In the genomic region with DNA sequence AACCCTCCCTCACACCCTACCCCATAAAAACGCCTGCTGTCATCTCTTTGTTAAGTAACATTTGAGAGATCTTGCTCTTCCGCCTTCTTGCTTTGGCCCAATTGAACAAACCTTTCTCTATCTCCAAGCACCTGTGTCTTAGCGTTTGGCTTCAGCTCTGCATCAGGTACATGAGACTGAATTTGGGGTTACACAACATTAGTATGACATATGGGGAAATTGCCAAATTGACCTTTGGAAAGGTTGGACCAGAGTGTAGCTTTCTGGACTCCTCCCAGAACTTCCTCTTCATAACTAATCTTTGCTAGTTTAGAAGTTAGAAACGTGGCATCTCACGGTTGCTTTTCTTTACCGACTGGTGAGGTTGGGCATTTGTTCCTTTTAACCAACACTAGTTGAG, we compare ENCODE assay signal across 19 cellular contexts. TPM values are rescaled to one million over a fixed set of nuclear protein-coding genes. Genes with fewer than 3 reads are reported as not detected.
DNase-seq lines count a peak whose midpoint lies in the region; ATAC-seq and TF ChIP-seq lines count a peak whose summit lies in the region.
"Had no signal": no experiment of that assay in that cellular context is flagged by ENCODE, and none has a peak within 500 bp of the region (broad histone marks: within the 10 kb centered on the region; RNA-seq: fewer than 3 reads in every experiment).

No MANE protein-coding gene starts in this region.

- no peaks in the 10 kb centered on the region for H3K27me3 ChIP-seq in CD4-positive, CD25-positive, alpha-beta regulatory T cell (ENCODE audit: control insufficient read depth, insufficient read depth, low read length)
- H3K27me3 ChIP-seq in HL-60 (ENCODE audit: insufficient read depth, poor library complexity, severe bottlenecking): no peaks in the 10 kb centered on the region
- H3K27me3 ChIP-seq in neutrophil: no peaks in the 10 kb centered on the region
- H3K27me3 ChIP-seq: MG63, SJSA1 had no signal

- no peak overlapping the region for H3K4me3 ChIP-seq in CD4-positive, CD25-positive, alpha-beta regulatory T cell (ENCODE audit: low read depth, low read length)
- H3K4me3 ChIP-seq in HL-60 (replicated peaks; ENCODE audit: insufficient read depth, low read length): no peak overlapping the region
- peak overlapping the region; percentile 45 to 58 for H3K4me3 ChIP-seq in neutrophil (ENCODE audit: low read depth in 1 of 2, low read length in 1 of 2)
- H3K4me3 ChIP-seq: MG63, SJSA1 had no signal

- H3K4me3 Mint-ChIP-seq in CD4-positive, CD25-positive, alpha-beta regulatory T cell: peak overlapping the region; percentile 50 to 89 (median 80)
- H3K4me3 Mint-ChIP-seq in activated B cell treated with CpG ODN at 0.5 μM for 24 hours: peak overlapping the region; percentile 21
- H3K4me3 Mint-ChIP-seq: HFFc6 had no signal

- H3K27me3 Mint-ChIP-seq in CD4-positive, CD25-positive, alpha-beta regulatory T cell: no peaks in the 10 kb centered on the region
- H3K27me3 Mint-ChIP-seq in activated B cell treated with CpG ODN at 0.5 μM for 24 hours: no peaks in the 10 kb centered on the region

- POLR2A ChIA-PET in activated B cell treated with CpG ODN at 0.5 μM for 24 hours (lab: Charles Lee): interaction anchor here (2.2 kb wide), 1 partner anchor 12 kb away, joined by 8 read pairs; a partner anchor contains a TSS

- ATAC-seq in CD4-positive, CD25-positive, alpha-beta regulatory T cell (ENCODE audit: low read depth in 2 of 2): no peak
- ATAC-seq in activated B cell treated with CpG ODN at 0.5 μM for 24 hours (ENCODE audit: low read depth) (no peak), GM18502 (IDR thresholded peaks at IDR 0.05; ENCODE audit: poor library complexity, unreplicated experiment) (no peak)
- ATAC-seq: PC-3 had no signal

- H3K27ac Mint-ChIP-seq in CD4-positive, CD25-positive, alpha-beta regulatory T cell: peak overlapping the region in 1 of 3 donors; percentile 65
- no peak overlapping the region for H3K27ac Mint-ChIP-seq in activated B cell treated with CpG ODN at 0.5 μM for 24 hours
- H3K27ac Mint-ChIP-seq: HFFc6 had no signal

- TF ChIP-seq CTCF in HL-60 (IDR thresholded peaks at IDR 0.05; ENCODE audit: insufficient read depth, low read length) (no peak), activated B cell treated with CpG ODN at 0.5 μM for 24 hours (IDR thresholded peaks at IDR 0.05) (no peak), neutrophil (IDR thresholded peaks at IDR 0.05) (peak; percentile 7)

- H3K4me1 Mint-ChIP-seq in CD4-positive, CD25-positive, alpha-beta regulatory T cell: peaks cover 4 to 25% (median 16%) of the 10 kb centered on the region in 4 donors
- peaks cover 22% of the 10 kb centered on the region for H3K4me1 Mint-ChIP-seq in activated B cell treated with CpG ODN at 0.5 μM for 24 hours

- H3K9me3 ChIP-seq in CD4-positive, CD25-positive, alpha-beta regulatory T cell (ENCODE audit: control insufficient read depth in 2 of 2, low read length in 2 of 2): no peaks in the 10 kb centered on the region
- H3K9me3 ChIP-seq in neutrophil: no peaks in the 10 kb centered on the region
- H3K9me3 ChIP-seq: MG63, SJSA1 had no signal

- peaks cover 19% of the 10 kb centered on the region for H3K4me1 ChIP-seq in CD4-positive, CD25-positive, alpha-beta regulatory T cell (ENCODE audit: control insufficient read depth, insufficient read depth, low read length, poor library complexity, severe bottlenecking)
- H3K4me1 ChIP-seq in neutrophil (ENCODE audit: control insufficient read depth in 1 of 2, insufficient read depth in 1 of 2, low read depth in 1 of 2, low read length in 1 of 2): peaks cover 79 to 97% of the 10 kb centered on the region in 2 experiments

- H3K36me3 ChIP-seq in CD4-positive, CD25-positive, alpha-beta regulatory T cell (ENCODE audit: control insufficient read depth, insufficient read depth, low read length): peaks cover 5% of the 10 kb centered on the region
- peaks cover 5% of the 10 kb centered on the region for H3K36me3 ChIP-seq in neutrophil

- no peak for DNase-seq in CD4-positive, CD25-positive, alpha-beta regulatory T cell
- peak; percentile 79 to 81 for DNase-seq in HL-60 (ENCODE audit: low read depth in 1 of 2, low spot score in 1 of 2)
- no peak for DNase-seq in activated B cell treated with CpG ODN at 0.5 μM for 24 hours
- no peak for DNase-seq in SK-N-DZ (ENCODE audit: low spot score)
- no peak for DNase-seq in NCI-H2171 treated with DMSO at 0.1 percent for 48 hours (lab: John Stamatoyannopoulos, UW)
- DNase-seq: ACHN, DMS 273 treated with DMSO at 0.1 percent for 48 hours, HFFc6, Karpas-422, MG63, NCI-H1417, NCI-H187 treated with DMSO at 0.1 percent for 48 hours, NCI-H446, NCI-H748 treated with DMSO at 0.1 percent for 48 hours, PC-3 had no signal

- CTCF ChIA-PET in activated B cell treated with CpG ODN at 0.5 μM for 24 hours (lab: Charles Lee): no interaction called here

- intact Hi-C loops in activated B cell treated with CpG ODN at 0.5 μM for 24 hours (cut with micrococcal nuclease): loop anchor here (10.0 kb wide), 2 partner anchors 194 to 304 kb away; a partner anchor contains a TSS

- no peaks in the 10 kb centered on the region for H3K9me3 Mint-ChIP-seq in CD4-positive, CD25-positive, alpha-beta regulatory T cell
- no peaks in the 10 kb centered on the region for H3K9me3 Mint-ChIP-seq in activated B cell treated with CpG ODN at 0.5 μM for 24 hours
- H3K9me3 Mint-ChIP-seq: HFFc6 had no signal

- H3K36me3 Mint-ChIP-seq in CD4-positive, CD25-positive, alpha-beta regulatory T cell: peaks cover 12% of the 10 kb centered on the region
- H3K36me3 Mint-ChIP-seq in activated B cell treated with CpG ODN at 0.5 μM for 24 hours (ENCODE audit: low read depth): peaks cover 11% of the 10 kb centered on the region

- H3K27ac ChIP-seq in CD4-positive, CD25-positive, alpha-beta regulatory T cell (ENCODE audit: insufficient read depth, low read length, poor library complexity, severe bottlenecking): no peak overlapping the region
- peak overlapping the region; percentile 71 for H3K27ac ChIP-seq in HL-60 (replicated peaks)
- peak overlapping the region; percentile 90 for H3K27ac ChIP-seq in neutrophil
- H3K27ac ChIP-seq: RWPE1, SJSA1 had no signal

RNA-seq across cellular contexts. Expression of a gene that starts 3.5 kb away (rescaled TPM):
- total RNA-seq in CD4-positive, CD25-positive, alpha-beta regulatory T cell: 38.2 TPM
- polyA plus RNA-seq in CD4-positive, CD25-positive, alpha-beta regulatory T cell: 10 to 100 TPM; 28.0 to 38.5 (median 35.8) TPM
- 63.8 and 69.9 TPM in 2 replicates for total RNA-seq in activated B cell treated with CpG ODN at 0.5 μM for 24 hours
- 90.9 and 92.8 TPM in 2 replicates for polyA plus RNA-seq in SK-N-DZ (2014; cell fraction: cytosol; rRNA removed)
- 70.6 and 89.9 TPM in 2 replicates for polyA plus RNA-seq in SK-N-DZ (2014; cell fraction: nucleus; rRNA removed)

RNA-seq across cellular contexts. Expression of a gene that starts 12.3 kb away (rescaled TPM):
- 10.7 TPM for total RNA-seq in CD4-positive, CD25-positive, alpha-beta regulatory T cell
- polyA plus RNA-seq in CD4-positive, CD25-positive, alpha-beta regulatory T cell: 10 to 100 TPM; 22.6 to 30.5 (median 26.7) TPM
- total RNA-seq in activated B cell treated with CpG ODN at 0.5 μM for 24 hours: 16.8 and 19.1 TPM in 2 replicates
- polyA plus RNA-seq in SK-N-DZ (2014; cell fraction: cytosol; rRNA removed): 18.2 and 25.4 TPM in 2 replicates
- polyA plus RNA-seq in SK-N-DZ (2014; cell fraction: nucleus; rRNA removed): 21.6 and 32.6 TPM in 2 replicates

RNA-seq across cellular contexts. Expression of a gene that starts 34.7 kb away (rescaled TPM):
- 12.5 TPM for total RNA-seq in CD4-positive, CD25-positive, alpha-beta regulatory T cell
- polyA plus RNA-seq in CD4-positive, CD25-positive, alpha-beta regulatory T cell: 10 to 100 TPM; 10.7 to 16.2 (median 12.5) TPM
- 11.7 and 15.0 TPM in 2 replicates for total RNA-seq in activated B cell treated with CpG ODN at 0.5 μM for 24 hours
- 6.2 and 7.6 TPM in 2 replicates for polyA plus RNA-seq in SK-N-DZ (2014; cell fraction: cytosol; rRNA removed)
- polyA plus RNA-seq in SK-N-DZ (2014; cell fraction: nucleus; rRNA removed): 4.7 and 7.9 TPM in 2 replicates

Comparison
In these comparisons a context has a peak if more than half of its experiments do, and no peak if none do; other contexts are left out.
1. DNase-seq: peak in HL-60 (2 of 2); none in CD4-positive, CD25-positive, alpha-beta regulatory T cell (0 of 3), activated B cell treated with CpG ODN at 0.5 μM for 24 hours (single experiment), SK-N-DZ (single experiment) and NCI-H2171 treated with DMSO at 0.1 percent for 48 hours (single experiment).
2. H3K4me3 ChIP-seq: peak in neutrophil (2 of 2); none in CD4-positive, CD25-positive, alpha-beta regulatory T cell (single experiment) and HL-60 (single experiment).